ENCODE assay signal across 19 cellular contexts in genomic region chr6:44608175-44608574, GRCh38.
A peak's percentile ranks its signal among the peaks of the same experiment; 100 is the strongest.
DNase-seq lines count a peak whose midpoint lies in the region; TF ChIP-seq lines count a peak whose summit lies in the region.
"Had no signal": no experiment of that assay in that cellular context is flagged by ENCODE, and none has a peak within 500 bp of the region (broad histone marks: within the 10 kb centered on the region; RNA-seq: fewer than 3 reads in every experiment).

No MANE protein-coding gene starts in this region.

- in situ Hi-C loops in GM13977 (cut with MboI; ENCODE audit: low pct_unique_long_range_greater_than_20kb, low sequenced_read_pairs, unreplicated experiment): no loop called here

- no peak for TF ChIP-seq CTCF in AG09319 (IDR thresholded peaks at IDR 0.05; ENCODE audit: low read depth, low read length)
- TF ChIP-seq CTCF in GM13977 (IDR thresholded peaks at IDR 0.05; ENCODE audit: extremely low read depth, insufficient read depth, missing control alignments): no peak

- peak; percentile 40 for DNase-seq in activated CD8-positive, alpha-beta memory T cell treated with anti-CD3 and anti-CD28 coated beads for 24 hours
- DNase-seq in activated CD8-positive, alpha-beta memory T cell treated with anti-CD3 and anti-CD28 coated beads, Interleukin-2, amount 50 U/mL, for 4 hours: no peak
- DNase-seq in AG09319 (ENCODE audit: extremely low read depth, low read depth) (peak; percentile 4), SK-N-DZ (ENCODE audit: low spot score) (peak; percentile 57), mesenteric fat pad (ENCODE audit: low spot score) (peak; percentile 12), GM13977 (ENCODE audit: low spot score) (no peak), COR-L47 (lab: John Stamatoyannopoulos, UW) (no peak)
- DNase-seq: 8988T; ACHN; AML-193; CD4-positive, alpha-beta T cell; CD8-positive, alpha-beta T cell; DMS 273 treated with DMSO at 0.1 percent for 48 hours; DMS153; DMS53; DMS79; DND-41; EL; GDM1 had no signal

Comparison
In these comparisons a context has a peak if more than half of its experiments do, and no peak if none do; other contexts are left out.
1. DNase-seq: peak in activated CD8-positive, alpha-beta memory T cell treated with anti-CD3 and anti-CD28 coated beads for 24 hours (single experiment), AG09319 (single experiment), SK-N-DZ (single experiment) and mesenteric fat pad (single experiment); none in activated CD8-positive, alpha-beta memory T cell treated with anti-CD3 and anti-CD28 coated beads, Interleukin-2, amount 50 U/mL, for 4 hours (single experiment), GM13977 (single experiment) and COR-L47 (single experiment).